Comparison of ENCODE assay signal across 18 cellular contexts in genomic region chr7:157752832-157753291, GRCh38.
"Had no signal": no experiment of that assay in that cellular context is flagged by ENCODE, and none has a peak within 500 bp of the region (broad histone marks: within the 10 kb centered on the region; RNA-seq: fewer than 3 reads in every experiment).

No MANE protein-coding gene starts in this region.

- H3K9me3 ChIP-seq: gastrocnemius medialis, psoas muscle, right lobe of liver, stomach, thoracic aorta, upper lobe of right lung had no signal

- ATAC-seq: activated CD4-positive, alpha-beta T cell treated with anti-CD3 and anti-CD28 coated beads for 36 hours; gastrocnemius medialis; natural killer cell; psoas muscle had no signal

- DNase-seq: activated CD4-positive, alpha-beta memory T cell treated with anti-CD3 and anti-CD28 coated beads, Interleukin-2, amount 10 ng/mL, durations not matched to agents 7 days and 5 days; activated CD4-positive, alpha-beta T cell treated with anti-CD3 and anti-CD28 coated beads for 36 hours; activated CD8-positive, alpha-beta memory T cell treated with anti-CD3 and anti-CD28 coated beads, Interleukin-2, amount 50 U/mL, for 4 hours; activated gamma-delta T cell treated with Interleukin-2 at 50 U/mL for 16 hours; activated naive CD8-positive, alpha-beta T cell treated with anti-CD3 and anti-CD28 coated beads, Interleukin-2, amount 10 ng/mL, durations not matched to agents 7 days and 5 days; cerebellar nuclear complex; effector memory CD4-positive, alpha-beta T cell; gastrocnemius medialis; mammary epithelial cell; natural killer cell; psoas muscle; right lobe of liver; stomach; T-helper 2 cell; upper lobe of right lung had no signal

- H3K27ac ChIP-seq: breast epithelium, gastrocnemius medialis, psoas muscle, right lobe of liver, stomach, thoracic aorta, upper lobe of right lung had no signal

- H3K36me3 ChIP-seq: breast epithelium, gastrocnemius medialis, right lobe of liver, stomach, thoracic aorta, upper lobe of right lung had no signal

- H3K27me3 ChIP-seq: breast epithelium, gastrocnemius medialis, right lobe of liver, stomach, upper lobe of right lung had no signal

- H3K4me3 ChIP-seq: breast epithelium, gastrocnemius medialis, psoas muscle, right lobe of liver, stomach, thoracic aorta, upper lobe of right lung had no signal

- FAIRE-seq: islet of Langerhans had no signal

- H3K4me1 ChIP-seq: breast epithelium, gastrocnemius medialis, psoas muscle, right lobe of liver, stomach, upper lobe of right lung had no signal
